In genomic region chr9:14294659-14295058, GRCh38 we compare ENCODE assay signal across 18 cellular contexts. TPM values are rescaled to one million over a fixed set of nuclear protein-coding genes. Genes with fewer than 3 reads are reported as not detected.
"Had no signal": no experiment of that assay in that cellular context is flagged by ENCODE, and none has a peak within 500 bp of the region (broad histone marks: within the 10 kb centered on the region; RNA-seq: fewer than 3 reads in every experiment).

No MANE protein-coding gene starts in this region.

- H3K27ac Mint-ChIP-seq: activated CD8-positive, alpha-beta memory T cell treated with anti-CD3 and anti-CD28 coated beads, Interleukin-2, amount 10 ng/mL, durations not matched to agents 7 days and 5 days; effector memory CD8-positive, alpha-beta T cell; natural killer cell treated with Interleukin-12 subunit alpha and Interleukin-12 subunit beta and Interleukin-15 and Interleukin-18, amount 100 ng/mL, for 72 hours; stimulated activated memory B cell treated with anti-CD40 and anti-IgM and Interleukin-4, amounts not matched to agents 10 μg/mL and 1 μg/mL and 100 μg/mL, for 72 hours had no signal

- H3K36me3 ChIP-seq: adrenal gland, brain microvascular endothelial cell, sigmoid colon, vagina, WERI-Rb-1 had no signal

- H3K27ac ChIP-seq: adrenal gland, brain microvascular endothelial cell, foreskin keratinocyte, transverse colon, vagina, WERI-Rb-1 had no signal

- H3K9me3 Mint-ChIP-seq: effector memory CD8-positive, alpha-beta T cell; natural killer cell treated with Interleukin-12 subunit alpha and Interleukin-12 subunit beta and Interleukin-15 and Interleukin-18, amount 100 ng/mL, for 72 hours; stimulated activated memory B cell treated with anti-CD40 and anti-IgM and Interleukin-4, amounts not matched to agents 10 μg/mL and 1 μg/mL and 100 μg/mL, for 72 hours had no signal

- H3K27me3 ChIP-seq: adrenal gland, brain microvascular endothelial cell, foreskin keratinocyte, sigmoid colon, transverse colon, vagina had no signal

- H3K4me3 ChIP-seq: adrenal gland, sigmoid colon, transverse colon, vagina had no signal

- ATAC-seq: activated CD8-positive, alpha-beta memory T cell treated with anti-CD3 and anti-CD28 coated beads, Interleukin-2, amount 10 ng/mL, durations not matched to agents 7 days and 5 days; effector memory CD8-positive, alpha-beta T cell; foreskin keratinocyte; natural killer cell treated with Interleukin-12 subunit alpha and Interleukin-12 subunit beta and Interleukin-15 and Interleukin-18, amount 100 ng/mL, for 72 hours; stimulated activated memory B cell treated with anti-CD40 and anti-IgM and Interleukin-4, amounts not matched to agents 10 μg/mL and 1 μg/mL and 100 μg/mL, for 72 hours had no signal

- H3K9me3 ChIP-seq: adrenal gland, sigmoid colon, transverse colon, vagina had no signal

- H3K4me1 Mint-ChIP-seq: activated CD8-positive, alpha-beta memory T cell treated with anti-CD3 and anti-CD28 coated beads, Interleukin-2, amount 10 ng/mL, durations not matched to agents 7 days and 5 days; stimulated activated memory B cell treated with anti-CD40 and anti-IgM and Interleukin-4, amounts not matched to agents 10 μg/mL and 1 μg/mL and 100 μg/mL, for 72 hours had no signal

- DNase-seq: activated CD4-positive, alpha-beta T cell treated with anti-CD3 and anti-CD28 coated beads, Interleukin-2, amount 50 U/mL, for 48 hours; activated CD8-positive, alpha-beta memory T cell treated with anti-CD3 and anti-CD28 coated beads, Interleukin-2, amount 10 ng/mL, durations not matched to agents 7 days and 5 days; activated naive CD4-positive, alpha-beta T cell treated with anti-CD3 and anti-CD28 coated beads, Interleukin-2, amount 50 U/mL, for 16 hours; activated T-cell treated with anti-CD3 and anti-CD28 coated beads, Interleukin-2, amount 50 U/mL, for 1 hour; adrenal gland; brain microvascular endothelial cell; effector memory CD8-positive, alpha-beta T cell; foreskin keratinocyte; mammary epithelial cell; nucleus accumbens; sigmoid colon; stimulated activated CD4-positive, alpha-beta T cell treated with anti-CD3 and anti-CD28 coated beads, Interleukin-2, amount 100 ng/mL, for 24 hours; transverse colon; WERI-Rb-1 had no signal

- H3K4me3 Mint-ChIP-seq: activated CD8-positive, alpha-beta memory T cell treated with anti-CD3 and anti-CD28 coated beads, Interleukin-2, amount 10 ng/mL, durations not matched to agents 7 days and 5 days; effector memory CD8-positive, alpha-beta T cell; natural killer cell treated with Interleukin-12 subunit alpha and Interleukin-12 subunit beta and Interleukin-15 and Interleukin-18, amount 100 ng/mL, for 72 hours; stimulated activated memory B cell treated with anti-CD40 and anti-IgM and Interleukin-4, amounts not matched to agents 10 μg/mL and 1 μg/mL and 100 μg/mL, for 72 hours had no signal

- H3K36me3 Mint-ChIP-seq: activated CD8-positive, alpha-beta memory T cell treated with anti-CD3 and anti-CD28 coated beads, Interleukin-2, amount 10 ng/mL, durations not matched to agents 7 days and 5 days; natural killer cell treated with Interleukin-12 subunit alpha and Interleukin-12 subunit beta and Interleukin-15 and Interleukin-18, amount 100 ng/mL, for 72 hours; stimulated activated memory B cell treated with anti-CD40 and anti-IgM and Interleukin-4, amounts not matched to agents 10 μg/mL and 1 μg/mL and 100 μg/mL, for 72 hours had no signal

RNA-seq across cellular contexts. Expression of gene NFIB, which starts 19.3 kb away (rescaled TPM):
- total RNA-seq: activated CD8-positive, alpha-beta memory T cell treated with anti-CD3 and anti-CD28 coated beads, Interleukin-2, amount 10 ng/mL, durations not matched to agents 7 days and 5 days; natural killer cell treated with Interleukin-12 subunit alpha and Interleukin-12 subunit beta and Interleukin-15 and Interleukin-18, amount 100 ng/mL, for 72 hours; T-helper 1 cell treated with Interleukin-12 subunit alpha and Interleukin-12 subunit beta and Interleukin-4 antibody, amounts not matched to agents 30 ng/mL and 1 ng/mL, for 36 hours had no signal
